ENCODE assay signal across 20 cellular contexts in the genomic region with DNA sequence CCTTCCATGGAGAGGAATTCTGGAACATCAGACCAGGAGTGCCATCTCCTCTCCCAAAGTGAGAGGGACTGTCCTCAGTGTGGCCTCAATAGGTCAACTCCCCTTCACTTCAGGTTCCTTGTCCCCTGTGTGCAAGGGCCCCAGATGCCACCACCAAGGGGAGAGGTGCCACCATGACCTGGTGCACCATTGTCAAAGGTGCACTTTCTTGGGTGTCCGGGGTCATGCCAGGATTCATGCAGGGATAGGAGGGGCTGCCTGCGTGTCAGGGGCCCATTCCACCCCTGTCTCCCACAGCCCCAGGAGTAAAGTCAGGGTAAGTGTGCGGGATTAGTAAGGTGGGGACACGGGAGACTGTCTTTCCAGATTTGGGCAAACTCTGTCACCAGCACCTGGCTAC. TPM values are rescaled to one million over a fixed set of nuclear protein-coding genes. Genes with fewer than 3 reads are reported as not detected.
DNase-seq lines count a peak whose midpoint lies in the region; ATAC-seq and TF ChIP-seq lines count a peak whose summit lies in the region.
"Had no signal": no experiment of that assay in that cellular context is flagged by ENCODE, and none has a peak within 500 bp of the region (broad histone marks: within the 10 kb centered on the region; RNA-seq: fewer than 3 reads in every experiment).

No MANE protein-coding gene starts in this region.

- H3K9me3 ChIP-seq in esophagus muscularis mucosa (no peaks in the 10 kb centered on the region), transverse colon (no peaks in the 10 kb centered on the region)

- no peak overlapping the region for H3K4me3 Mint-ChIP-seq in activated naive CD4-positive, alpha-beta T cell treated with anti-CD3 and anti-CD28 coated beads, Interleukin-2, amount 50 U/mL, for 24 hours
- H3K4me3 Mint-ChIP-seq in activated naive CD4-positive, alpha-beta T cell treated with anti-CD3 and anti-CD28 coated beads, Interleukin-2, amount 10 ng/mL, durations not matched to agents 7 days and 5 days: no peak overlapping the region
- H3K4me3 Mint-ChIP-seq in osteocyte (ENCODE audit: unreplicated experiment): no peak overlapping the region
- H3K4me3 Mint-ChIP-seq: activated CD4-positive, alpha-beta T cell treated with anti-CD3 and anti-CD28 coated beads, Interleukin-2, amount 10 ng/mL, durations not matched to agents 24 days and 14 days; activated naive CD8-positive, alpha-beta T cell treated with anti-CD3 and anti-CD28 coated beads for 36 hours; effector memory CD8-positive, alpha-beta T cell; T-cell had no signal

- TF ChIP-seq POLR2A in esophagus muscularis mucosa (IDR thresholded peaks at IDR 0.05; ENCODE audit: low read depth) (no peak), transverse colon (IDR thresholded peaks at IDR 0.05) (no peak)

- no peak for DNase-seq in activated naive CD4-positive, alpha-beta T cell treated with anti-CD3 and anti-CD28 coated beads, Interleukin-2, amount 10 ng/mL, durations not matched to agents 7 days and 5 days
- DNase-seq in esophagus muscularis mucosa (ENCODE audit: extremely low spot score): no peak
- DNase-seq in osteocyte (ENCODE audit: extremely low spot score, unreplicated experiment): no peak
- no peak for DNase-seq in transverse colon
- no peak for DNase-seq in SHP77 (lab: John Stamatoyannopoulos, UW)
- DNase-seq: 8988T; activated CD4-positive, alpha-beta T cell treated with anti-CD3 and anti-CD28 coated beads, Interleukin-2, amount 10 ng/mL, durations not matched to agents 24 days and 14 days; activated naive CD8-positive, alpha-beta T cell treated with anti-CD3 and anti-CD28 coated beads for 36 hours; COR-L47; effector memory CD8-positive, alpha-beta T cell; glutamatergic neuron; Karpas-422; NCI-H524; stimulated activated naive CD4-positive, alpha-beta T cell treated with Interleukin-2 at 50 U/mL for 16 hours; T-cell had no signal

- no peaks in the 10 kb centered on the region for H3K36me3 Mint-ChIP-seq in activated naive CD4-positive, alpha-beta T cell treated with anti-CD3 and anti-CD28 coated beads, Interleukin-2, amount 50 U/mL, for 24 hours
- no peaks in the 10 kb centered on the region for H3K36me3 Mint-ChIP-seq in activated naive CD4-positive, alpha-beta T cell treated with anti-CD3 and anti-CD28 coated beads, Interleukin-2, amount 10 ng/mL, durations not matched to agents 7 days and 5 days
- no peaks in the 10 kb centered on the region for H3K36me3 Mint-ChIP-seq in osteocyte (ENCODE audit: unreplicated experiment)
- H3K36me3 Mint-ChIP-seq: activated naive CD8-positive, alpha-beta T cell treated with anti-CD3 and anti-CD28 coated beads for 36 hours; T-cell had no signal

- H3K4me3 ChIP-seq in esophagus muscularis mucosa (no peak overlapping the region), transverse colon (no peak overlapping the region)
- H3K4me3 ChIP-seq: skin epidermis had no signal

- H3K4me1 ChIP-seq in esophagus muscularis mucosa: peaks cover 55 to 86% (median 82%) of the 10 kb centered on the region in 4 donors
- peaks cover 46 to 84% (median 61%) of the 10 kb centered on the region in 4 donors for H3K4me1 ChIP-seq in transverse colon

- H3K4me1 Mint-ChIP-seq in activated naive CD4-positive, alpha-beta T cell treated with anti-CD3 and anti-CD28 coated beads, Interleukin-2, amount 50 U/mL, for 24 hours: no peaks in the 10 kb centered on the region
- no peaks in the 10 kb centered on the region for H3K4me1 Mint-ChIP-seq in activated naive CD4-positive, alpha-beta T cell treated with anti-CD3 and anti-CD28 coated beads, Interleukin-2, amount 10 ng/mL, durations not matched to agents 7 days and 5 days
- peaks cover 91% of the 10 kb centered on the region for H3K4me1 Mint-ChIP-seq in osteocyte (ENCODE audit: unreplicated experiment)
- H3K4me1 Mint-ChIP-seq: activated CD4-positive, alpha-beta T cell treated with anti-CD3 and anti-CD28 coated beads, Interleukin-2, amount 10 ng/mL, durations not matched to agents 24 days and 14 days; activated naive CD8-positive, alpha-beta T cell treated with anti-CD3 and anti-CD28 coated beads for 36 hours; T-cell had no signal

- no peaks in the 10 kb centered on the region for H3K27me3 ChIP-seq in esophagus muscularis mucosa
- no peaks in the 10 kb centered on the region for H3K27me3 ChIP-seq in transverse colon

- no peak for ATAC-seq in HG03025 (IDR thresholded peaks at IDR 0.05; ENCODE audit: low FRiP score, unreplicated experiment)
- ATAC-seq in HG03460 (IDR thresholded peaks at IDR 0.05; ENCODE audit: unreplicated experiment): no peak
- ATAC-seq: effector memory CD8-positive, alpha-beta T cell; left lobe of liver; T-cell had no signal

- in situ Hi-C loops in transverse colon (cut with MboI; ENCODE audit: low pct_ligation_motif_present in 1 of 4, low pct_unique_long_range_greater_than_20kb in 1 of 4, low sequenced_read_pairs in 3 of 4): no loop called here

- no peaks in the 10 kb centered on the region for H3K27me3 Mint-ChIP-seq in activated naive CD4-positive, alpha-beta T cell treated with anti-CD3 and anti-CD28 coated beads, Interleukin-2, amount 50 U/mL, for 24 hours
- peaks cover 44% of the 10 kb centered on the region for H3K27me3 Mint-ChIP-seq in activated naive CD4-positive, alpha-beta T cell treated with anti-CD3 and anti-CD28 coated beads, Interleukin-2, amount 10 ng/mL, durations not matched to agents 7 days and 5 days
- no peaks in the 10 kb centered on the region for H3K27me3 Mint-ChIP-seq in osteocyte (ENCODE audit: unreplicated experiment)
- H3K27me3 Mint-ChIP-seq: activated naive CD8-positive, alpha-beta T cell treated with anti-CD3 and anti-CD28 coated beads for 36 hours had no signal

- no peak for TF ChIP-seq CTCF in esophagus muscularis mucosa (IDR thresholded peaks at IDR 0.05)
- no peak for TF ChIP-seq CTCF in osteocyte (IDR thresholded peaks at IDR 0.05)
- no peak for TF ChIP-seq CTCF in transverse colon (IDR thresholded peaks at IDR 0.05)

- H3K9me3 Mint-ChIP-seq in activated naive CD4-positive, alpha-beta T cell treated with anti-CD3 and anti-CD28 coated beads, Interleukin-2, amount 50 U/mL, for 24 hours: no peaks in the 10 kb centered on the region
- no peaks in the 10 kb centered on the region for H3K9me3 Mint-ChIP-seq in activated naive CD4-positive, alpha-beta T cell treated with anti-CD3 and anti-CD28 coated beads, Interleukin-2, amount 10 ng/mL, durations not matched to agents 7 days and 5 days
- no peaks in the 10 kb centered on the region for H3K9me3 Mint-ChIP-seq in osteocyte (ENCODE audit: unreplicated experiment)
- H3K9me3 Mint-ChIP-seq: activated CD4-positive, alpha-beta T cell treated with anti-CD3 and anti-CD28 coated beads, Interleukin-2, amount 10 ng/mL, durations not matched to agents 24 days and 14 days; activated naive CD8-positive, alpha-beta T cell treated with anti-CD3 and anti-CD28 coated beads for 36 hours; effector memory CD8-positive, alpha-beta T cell; T-cell had no signal

- no peaks in the 10 kb centered on the region for H3K36me3 ChIP-seq in esophagus muscularis mucosa
- no peaks in the 10 kb centered on the region for H3K36me3 ChIP-seq in transverse colon

- H3K27ac ChIP-seq in esophagus muscularis mucosa (replicated peaks in 1 of 4) (peak overlapping the region; percentile 83 to 89 (median 84)), transverse colon (peak overlapping the region; percentile 81 to 90 (median 85))

- intact Hi-C loops in esophagus muscularis mucosa (cut with DNase I) (no loop called here), transverse colon (cut with DNase I; ENCODE audit: low total_unique reads) (no loop called here)

- TF ChIP-seq EP300 in esophagus muscularis mucosa (IDR thresholded peaks at IDR 0.05): no peak
- TF ChIP-seq EP300 in transverse colon (IDR thresholded peaks at IDR 0.05; ENCODE audit: low read depth): no peak

- H3K27ac Mint-ChIP-seq in activated naive CD4-positive, alpha-beta T cell treated with anti-CD3 and anti-CD28 coated beads, Interleukin-2, amount 50 U/mL, for 24 hours: peak overlapping the region; percentile 20
- no peak overlapping the region for H3K27ac Mint-ChIP-seq in activated naive CD4-positive, alpha-beta T cell treated with anti-CD3 and anti-CD28 coated beads, Interleukin-2, amount 10 ng/mL, durations not matched to agents 7 days and 5 days
- H3K27ac Mint-ChIP-seq in osteocyte (ENCODE audit: unreplicated experiment): peak overlapping the region; percentile 97
- H3K27ac Mint-ChIP-seq: activated CD4-positive, alpha-beta T cell treated with anti-CD3 and anti-CD28 coated beads, Interleukin-2, amount 10 ng/mL, durations not matched to agents 24 days and 14 days; activated naive CD8-positive, alpha-beta T cell treated with anti-CD3 and anti-CD28 coated beads for 36 hours; T-cell had no signal

- 100% methylated on average over 3 of the region's 4 CpGs for WGBS in esophagus muscularis mucosa
- WGBS in transverse colon (ENCODE audit: low coverage in 1 of 2), 2 donors: 79% methylated on average over 4 of the region's 4 CpGs; no CpG with 5 or more reads in 1 of the 2 donors

- CTCF ChIA-PET in activated naive CD4-positive, alpha-beta T cell treated with anti-CD3 and anti-CD28 coated beads, Interleukin-2, amount 10 ng/mL, durations not matched to agents 7 days and 5 days (lab: Charles Lee): no interaction called here

RNA-seq across cellular contexts. Expression of gene EPHA2, which starts 21.4 kb away (rescaled TPM):
- 10 to 100 TPM in 2 of 4 donors, 1 to 10 TPM in 2; 5.8 to 15.7 (median 11.3) TPM for total RNA-seq in esophagus muscularis mucosa
- total RNA-seq in osteocyte: 152 and 155 TPM in 2 replicates
- 10 to 100 TPM in 3 of 4 donors, 1 to 10 TPM in 1; 2.6 to 68.8 (median 30.5) TPM for total RNA-seq in transverse colon
- total RNA-seq: activated CD4-positive, alpha-beta T cell treated with anti-CD3 and anti-CD28 coated beads, Interleukin-2, amount 10 ng/mL, durations not matched to agents 24 days and 14 days had no signal

RNA-seq across cellular contexts. Expression of gene ARHGEF19, which starts 35.1 kb away (rescaled TPM):
- total RNA-seq in esophagus muscularis mucosa (1 to 10 TPM; 3.3 to 4.6 (median 3.9) TPM), osteocyte (8.5 and 9.5 TPM in 2 replicates), transverse colon (10 to 100 TPM in 2 of 4 donors, 1 to 10 TPM in 2; 5.7 to 46.8 (median 10.8) TPM)

RNA-seq across cellular contexts. Expression of gene CPLANE2, which starts 59.7 kb away (rescaled TPM):
- total RNA-seq in esophagus muscularis mucosa (10 to 100 TPM in 2 of 4 donors, 1 to 10 TPM in 2; 7.5 to 26.0 (median 12.2) TPM), osteocyte (10.3 and 11.8 TPM in 2 replicates), transverse colon (10 to 100 TPM in 1 of 4 donors, 1 to 10 TPM in 2, under 1 TPM in 1; 0.60 to 12.3 (median 4.3) TPM)
